Comparison of ENCODE assay signal across 8 cellular contexts in the genomic region with DNA sequence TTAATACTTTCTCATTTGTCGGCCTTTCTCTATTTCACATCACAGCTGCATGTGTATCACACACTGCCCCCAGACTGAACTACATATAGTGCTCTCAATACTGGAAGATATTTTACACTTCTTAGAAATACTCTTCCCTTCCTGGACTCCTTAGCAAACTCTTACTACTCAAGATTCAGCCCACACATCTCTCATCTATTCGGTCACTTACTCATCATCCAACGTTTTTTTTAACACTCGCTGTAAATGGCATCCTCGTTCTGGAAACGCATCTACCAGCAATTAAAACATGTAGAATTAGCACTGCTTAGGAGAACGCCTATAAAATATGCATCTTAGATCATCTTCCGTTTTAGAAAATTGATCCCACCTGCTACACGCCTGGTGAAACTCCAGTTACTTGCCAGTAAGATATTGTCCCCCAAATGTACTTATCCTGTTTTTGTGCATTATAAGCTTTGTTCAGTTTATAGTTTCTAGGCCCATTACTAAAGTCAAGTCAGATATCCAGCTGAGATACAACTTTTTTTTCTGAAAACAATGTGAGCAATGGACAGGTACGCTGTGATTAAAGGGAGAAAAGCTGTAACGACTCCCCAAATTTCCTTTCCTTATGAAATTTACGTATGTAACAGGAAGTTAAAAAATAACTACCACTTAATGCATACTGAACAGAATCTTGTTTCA. TPM values are rescaled to one million over a fixed set of nuclear protein-coding genes. Genes with fewer than 3 reads are reported as not detected.
A peak's percentile ranks its signal among the peaks of the same experiment; 100 is the strongest.
DNase-seq lines count a peak whose midpoint lies in the region; ATAC-seq, FAIRE-seq and TF ChIP-seq lines count a peak whose summit lies in the region.

No MANE protein-coding gene starts in this region.

- ATAC-seq in Right ventricle myocardium superior (ENCODE audit: poor library complexity) (no peak), aorta (ENCODE audit: low FRiP score) (no peak)

- peaks cover 3% of the 10 kb centered on the region for H3K36me3 ChIP-seq in right atrium auricular region
- H3K36me3 ChIP-seq in adipocyte (ENCODE audit: control insufficient read depth, insufficient read depth, low read length, severe bottlenecking), result peaks cover 9% of the 10 kb centered on the region
- no peaks in the 10 kb centered on the region for H3K36me3 ChIP-seq in aorta (ENCODE audit: control insufficient read depth in 1 of 2, insufficient read depth in 2 of 2, low read length in 1 of 2)

- DNase-seq in right atrium auricular region (ENCODE audit: low spot score) (no peak), Right ventricle myocardium superior (no peak), adipocyte (ENCODE audit: low read depth) (no peak), mesothelial cell of epicardium (ENCODE audit: low spot score in 2 of 2, unreplicated experiment in 2 of 2) (no peak), aorta (no peak), NCI-H2029 (lab: John Stamatoyannopoulos, UW) (no peak), GM12891 (ENCODE audit: insufficient read length, low spot score) (no peak)
- no peak for DNase-seq in stimulated activated CD4-positive, alpha-beta T cell treated with anti-CD3 and anti-CD28 coated beads, Interleukin-4, amount 100 ng/mL, for 1 hour

- intact Hi-C loops in Right ventricle myocardium superior (cut with DNase I), result loop anchor here (10.0 kb wide), 1 partner anchor 190 kb away; a partner anchor contains a TSS
- intact Hi-C loops in aorta (cut with DNase I), result loop anchor here (5.0 to 10.0 kb wide), 3 partner anchors 37 to 208 kb away; a partner anchor contains a TSS

- TF ChIP-seq CTCF in right atrium auricular region (IDR thresholded peaks at IDR 0.05) (no peak), mesothelial cell of epicardium (IDR thresholded peaks at IDR 0.05; ENCODE audit: unreplicated experiment) (no peak)

- FAIRE-seq in GM12891 (lab: Jason Lieb, UNC), result no peak

- peak overlapping the region; percentile 52 for H3K27ac Mint-ChIP-seq in mesothelial cell of epicardium

- peaks cover 27% of the 10 kb centered on the region for H3K4me1 Mint-ChIP-seq in mesothelial cell of epicardium

- H3K4me1 ChIP-seq in right atrium auricular region, result peaks cover 0 to 42% of the 10 kb centered on the region in 2 donors
- peaks cover 19% of the 10 kb centered on the region for H3K4me1 ChIP-seq in adipocyte (ENCODE audit: control insufficient read depth, insufficient read depth, low read length)
- H3K4me1 ChIP-seq in aorta (ENCODE audit: control insufficient read depth in 1 of 2, insufficient read depth in 2 of 2, low read length in 2 of 2), result no peaks in the 10 kb centered on the region

- 20 to 40% methylated on average over 12 of the region's 12 CpGs for WGBS in aorta, 2 donors

- H3K27ac ChIP-seq in right atrium auricular region (peak overlapping the region; percentile 100), aorta (ENCODE audit: low read depth in 1 of 2, low read length in 2 of 2) (no peak overlapping the region)

- H3K27me3 Mint-ChIP-seq in mesothelial cell of epicardium (ENCODE audit: low read depth), result no peaks in the 10 kb centered on the region

- H3K4me3 ChIP-seq in right atrium auricular region, result peak overlapping the region; percentile 72 to 81
- peak overlapping the region; percentile 93 for H3K4me3 ChIP-seq in adipocyte (ENCODE audit: low read length)
- H3K4me3 ChIP-seq in aorta (ENCODE audit: low read length in 2 of 2), result peak overlapping the region; percentile 71 to 76

- H3K4me3 Mint-ChIP-seq in mesothelial cell of epicardium, result peak overlapping the region; percentile 74

- H3K9ac ChIP-seq in adipocyte (ENCODE audit: low read length), result peak overlapping the region; percentile 92

- H3K9me3 Mint-ChIP-seq in mesothelial cell of epicardium, result peaks cover 9% of the 10 kb centered on the region

- peaks cover 5% of the 10 kb centered on the region for H3K36me3 Mint-ChIP-seq in mesothelial cell of epicardium

- no peaks in the 10 kb centered on the region for H3K9me3 ChIP-seq in right atrium auricular region
- H3K9me3 ChIP-seq in adipocyte (ENCODE audit: control insufficient read depth, low read length), result no peaks in the 10 kb centered on the region
- H3K9me3 ChIP-seq in aorta (ENCODE audit: control insufficient read depth, low read length), result no peaks in the 10 kb centered on the region

- H3K27me3 ChIP-seq in right atrium auricular region (no peaks in the 10 kb centered on the region), adipocyte (replicated peaks; ENCODE audit: control insufficient read depth, insufficient read depth, low read length) (no peaks in the 10 kb centered on the region), aorta (ENCODE audit: control insufficient read depth in 1 of 2, insufficient read depth in 2 of 2, low read length in 1 of 2) (no peaks in the 10 kb centered on the region)

- no peak for TF ChIP-seq POLR2A in GM12891 (IDR thresholded peaks at IDR 0.05; ENCODE audit: low read depth, low read length)

TF ChIP-seq in GM12891, 5 proteins besides CTCF, POLR2A, EP300 and RAD21:
- no peak for TF ChIP-seq POLR2AphosphoS5 (IDR thresholded peaks at IDR 0.05; ENCODE audit: low read depth, low read length)
- TF ChIP-seq PAX5 (IDR thresholded peaks at IDR 0.05; ENCODE audit: insufficient read depth, low read length, severe bottlenecking), result no peak
- TF ChIP-seq POU2F2 (IDR thresholded peaks at IDR 0.05; ENCODE audit: low read depth, low read length), result no peak
- no peak for TF ChIP-seq TAF1 (IDR thresholded peaks at IDR 0.05; ENCODE audit: low read depth, low read length)
- TF ChIP-seq SPI1 (IDR thresholded peaks at IDR 0.05; ENCODE audit: low read depth, low read length), result no peak

RNA-seq across cellular contexts. Expression of a gene that starts 1.0 kb away (rescaled TPM):
- total RNA-seq in right atrium auricular region, result 1 to 10 TPM in 1 of 2 donors, under 1 TPM in 1; 0.79 to 1.3 TPM
- 2.6 TPM for total RNA-seq in Right ventricle myocardium superior
- total RNA-seq in mesothelial cell of epicardium, result 1.4 to 1.9 TPM (median 1.6 TPM) in 3 replicates
- 1 to 10 TPM; 1.8 to 2.8 TPM for total RNA-seq in aorta
- 1 to 10 TPM; 1.1 to 3.4 TPM for polyA plus RNA-seq in aorta
- polyA plus RNA-seq in GM12891 (2012; ENCODE audit: low read depth, missing spikeins), result 3.1 TPM

RNA-seq across cellular contexts. Expression of a gene that starts 1.9 kb away (rescaled TPM):
- total RNA-seq in right atrium auricular region (10 to 100 TPM in 1 of 2 donors, 1 to 10 TPM in 1; 5.5 to 13.8 TPM), Right ventricle myocardium superior (22.1 TPM), mesothelial cell of epicardium (3.5 to 3.7 TPM (median 3.5 TPM) in 3 replicates), aorta (10 to 100 TPM; 22.2 to 38.6 TPM)
- 10 to 100 TPM; 18.9 to 40.5 TPM for polyA plus RNA-seq in aorta
- 183 TPM for polyA plus RNA-seq in GM12891 (2012; ENCODE audit: low read depth, missing spikeins)

RNA-seq across cellular contexts. Expression of a gene that starts 31.1 kb away (rescaled TPM):
- total RNA-seq in right atrium auricular region (10 to 100 TPM; 28.6 to 35.1 TPM), Right ventricle myocardium superior (49.4 TPM), mesothelial cell of epicardium (30.6 to 37.2 TPM (median 36.1 TPM) in 3 replicates), aorta (10 to 100 TPM; 29.5 to 36.1 TPM)
- 10 to 100 TPM; 41.3 to 46.5 TPM for polyA plus RNA-seq in aorta
- polyA plus RNA-seq in GM12891 (2012; ENCODE audit: low read depth, missing spikeins), result 21.2 TPM

Comparison
In these comparisons a context has a peak if more than half of its experiments do, and no peak if none do; other contexts are left out.
1. H3K27ac ChIP-seq: peak in right atrium auricular region (2 of 2); none in aorta (0 of 2).
2. Peak in every context shown above with its lines, with median percentiles within 50 percentile points of each other: H3K4me3 ChIP-seq.